Comparison of ENCODE assay signal across 8 cellular contexts in the genomic region with DNA sequence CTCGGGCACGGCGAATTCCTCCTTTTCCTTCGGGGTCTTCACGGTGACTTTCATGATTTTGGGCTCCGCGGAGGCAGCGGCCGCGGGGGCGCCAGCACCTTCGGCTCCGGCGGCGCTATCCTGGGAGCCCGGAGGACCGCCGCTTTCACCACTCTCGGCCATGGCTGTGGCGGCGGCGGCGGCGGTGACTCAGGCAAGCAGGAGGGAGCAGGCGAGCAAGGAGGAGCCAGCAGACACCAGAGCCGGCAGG. TPM values are rescaled to one million over a fixed set of nuclear protein-coding genes. Genes with fewer than 3 reads are reported as not detected.
DNase-seq lines count a peak whose midpoint lies in the region; ATAC-seq and TF ChIP-seq lines count a peak whose summit lies in the region.

No MANE protein-coding gene starts in this region.

- 0% methylated on average over 26 of the region's 26 CpGs for WGBS in ectodermal cell, 2 experiments

- peak overlapping the region; percentile 99 for H3K27ac Mint-ChIP-seq in T-helper 2 cell treated with Interferon-gamma antibody and Interleukin-4, amounts not matched to agents 5 μg/mL and 100 μg/mL, for 36 hours

- H3K36me3 Mint-ChIP-seq in T-helper 2 cell treated with Interferon-gamma antibody and Interleukin-4, amounts not matched to agents 5 μg/mL and 100 μg/mL, for 36 hours (ENCODE audit: low read depth) = peaks cover 19% of the 10 kb centered on the region

- no peaks in the 10 kb centered on the region for H3K27me3 ChIP-seq in ectodermal cell (ENCODE audit: control insufficient read depth, insufficient read depth, low read length, poor library complexity, severe bottlenecking)
- H3K27me3 ChIP-seq in muscle layer of duodenum (ENCODE audit: low read depth, low read length) = no peaks in the 10 kb centered on the region
- H3K27me3 ChIP-seq in tibial artery = no peaks in the 10 kb centered on the region

- H3K27ac ChIP-seq in C4-2B = peak overlapping the region; percentile 94
- H3K27ac ChIP-seq in ectodermal cell (ENCODE audit: insufficient read depth, low read depth, low read length, poor library complexity, severe bottlenecking) = peak overlapping the region; percentile 96
- H3K27ac ChIP-seq in muscle layer of duodenum (ENCODE audit: low read length) = peak overlapping the region; percentile 99
- H3K27ac ChIP-seq in tibial artery = peak overlapping the region; percentile 98 to 99

- intact Hi-C loops in tibial artery (cut with DNase I; ENCODE audit: low total_unique reads) = no loop called here

- H3K4me1 ChIP-seq in ectodermal cell (ENCODE audit: control insufficient read depth, insufficient read depth, low read length) (peaks cover 3% of the 10 kb centered on the region), muscle layer of duodenum (ENCODE audit: control insufficient read depth in 1 of 2, insufficient read depth in 2 of 2, low read length in 2 of 2) (peaks cover 8 to 20% of the 10 kb centered on the region in 2 donors), tibial artery (peaks cover 0 to 35% (median 21%) of the 10 kb centered on the region in 4 donors)

- no peak for DNase-seq in T-helper 2 cell treated with Interferon-gamma antibody and Interleukin-4, amounts not matched to agents 5 μg/mL and 100 μg/mL, for 36 hours (ENCODE audit: low spot score)
- DNase-seq in tibial artery (peak; percentile 79 to 89), RPMI8226 (no peak)

- TF ChIP-seq CTCF in C4-2B (conservative IDR thresholded peaks at IDR 0.05) (no peak), tibial artery (IDR thresholded peaks at IDR 0.05) (no peak)

- peak; percentile 38 for ATAC-seq in GM19328 (IDR thresholded peaks at IDR 0.05; ENCODE audit: unreplicated experiment)
- ATAC-seq in HG03354 (IDR thresholded peaks at IDR 0.05; ENCODE audit: poor library complexity, severe bottlenecking, unreplicated experiment) = peak; percentile 57

- H3K4me1 Mint-ChIP-seq in T-helper 2 cell treated with Interferon-gamma antibody and Interleukin-4, amounts not matched to agents 5 μg/mL and 100 μg/mL, for 36 hours (ENCODE audit: low read depth) = peaks cover 31% of the 10 kb centered on the region

- H3K9me3 Mint-ChIP-seq in T-helper 2 cell treated with Interferon-gamma antibody and Interleukin-4, amounts not matched to agents 5 μg/mL and 100 μg/mL, for 36 hours = no peaks in the 10 kb centered on the region

- no peaks in the 10 kb centered on the region for H3K27me3 Mint-ChIP-seq in T-helper 2 cell treated with Interferon-gamma antibody and Interleukin-4, amounts not matched to agents 5 μg/mL and 100 μg/mL, for 36 hours (ENCODE audit: low read depth)

- H3K9me3 ChIP-seq in ectodermal cell (ENCODE audit: control insufficient read depth, low read length) (no peaks in the 10 kb centered on the region), muscle layer of duodenum (ENCODE audit: control insufficient read depth in 1 of 2, low read length in 2 of 2) (no peaks in the 10 kb centered on the region), tibial artery (no peaks in the 10 kb centered on the region)

- H3K4me3 Mint-ChIP-seq in T-helper 2 cell treated with Interferon-gamma antibody and Interleukin-4, amounts not matched to agents 5 μg/mL and 100 μg/mL, for 36 hours = peak overlapping the region; percentile 86

- H3K4me3 ChIP-seq in ectodermal cell (ENCODE audit: insufficient read depth, low read depth, low read length) (peak overlapping the region; percentile 63), muscle layer of duodenum (ENCODE audit: low read depth in 1 of 2, low read length in 2 of 2) (peak overlapping the region; percentile 87 to 90), tibial artery (peak overlapping the region; percentile 84 to 91)

- H3K36me3 ChIP-seq in ectodermal cell (ENCODE audit: control insufficient read depth, insufficient read depth, low read length) (peaks cover 8% of the 10 kb centered on the region), muscle layer of duodenum (ENCODE audit: control insufficient read depth in 1 of 2, insufficient read depth in 2 of 2, low read length in 2 of 2) (peaks cover 0 to 15% of the 10 kb centered on the region in 2 donors), tibial artery (peaks cover 0 to 4% (median 0%) of the 10 kb centered on the region in 3 donors)

RNA-seq across cellular contexts. Expression of gene UBQLN1, which starts 0.3 kb away (rescaled TPM):
- polyA plus RNA-seq in ectodermal cell (2013, experiment 1 of 4) = 128 TPM
- 116 TPM for polyA plus RNA-seq in ectodermal cell (2013, experiment 2 of 4)
- 108 TPM for polyA plus RNA-seq in ectodermal cell (2013, experiment 3 of 4)
- polyA plus RNA-seq in ectodermal cell (2013, experiment 4 of 4) = 121 TPM

Comparison
In these comparisons a context has a peak if more than half of its experiments do, and no peak if none do; other contexts are left out.
1. DNase-seq: peak in tibial artery (2 of 2); none in T-helper 2 cell treated with Interferon-gamma antibody and Interleukin-4, amounts not matched to agents 5 μg/mL and 100 μg/mL, for 36 hours (single experiment) and RPMI8226 (single experiment).
2. Peak in every context shown above with its lines, with median percentiles within 50 percentile points of each other: H3K27ac ChIP-seq and H3K4me3 ChIP-seq.